In the genomic region with DNA sequence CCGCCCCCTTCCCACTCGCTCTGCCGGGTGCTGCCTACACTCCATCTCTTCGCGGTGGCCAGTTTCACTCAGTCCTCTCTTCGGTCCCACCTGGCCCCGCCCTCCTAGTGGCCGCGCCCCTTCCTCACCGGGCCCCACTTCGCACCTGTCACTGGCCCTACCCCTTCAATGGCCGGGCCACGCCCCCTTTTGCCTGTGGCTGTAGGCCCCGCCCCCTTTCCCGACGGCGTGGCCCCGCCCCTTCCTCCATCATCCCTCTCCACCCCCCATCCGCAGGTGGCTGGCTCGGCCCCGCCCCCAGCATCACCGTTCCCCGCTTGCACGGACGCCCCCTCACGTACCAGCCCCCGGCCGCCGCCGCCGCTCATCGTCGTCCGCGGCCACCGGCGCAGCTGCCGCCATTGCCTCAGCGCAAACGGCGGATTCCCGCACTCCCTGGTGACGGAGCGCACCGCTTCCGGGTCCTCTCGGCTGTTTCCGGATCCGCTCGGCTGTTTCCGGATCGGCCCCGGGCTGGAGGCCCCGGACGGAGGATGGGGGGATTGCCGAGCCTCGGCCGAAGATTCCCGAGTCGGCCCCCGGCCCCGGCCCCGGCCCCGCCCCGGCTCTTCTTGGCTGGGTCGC, we compare ENCODE assay signal across 1 cellular context.
A peak's percentile ranks its signal among the peaks of the same experiment; 100 is the strongest.
TF ChIP-seq lines count a peak whose summit lies in the region.

TSS of gene RABEP2 (minus strand) at position 477 of the 624 bp plus-strand sequence. CDS start at position 402, 75 bp downstream.

TF ChIP-seq in HEK293, 187 proteins besides CTCF, POLR2A, EP300 and RAD21 (continued from another document and continues in another):
- TF ChIP-seq ZNF362 (tag by site-specific recombination; IDR thresholded peaks at IDR 0.05) (no peak), ZNF776 (tag by site-specific recombination; IDR thresholded peaks at IDR 0.05; ENCODE audit: borderline replicate concordance) (no peak), ZNF324 (tag by site-specific recombination; IDR thresholded peaks at IDR 0.05) (no peak), ZSCAN16 (tag by site-specific recombination; IDR thresholded peaks at IDR 0.05) (no peak), ZNF549 (tag by site-specific recombination; IDR thresholded peaks at IDR 0.05) (no peak), GFI1B (tag by site-specific recombination; IDR thresholded peaks at IDR 0.05) (no peak), ZNF692 (tag by site-specific recombination; IDR thresholded peaks at IDR 0.05) (peak; percentile 92), HOXD13 (CRISPR knock-in tag; IDR thresholded peaks at IDR 0.05; ENCODE audit: borderline replicate concordance) (no peak), ZNF214 (tag by site-specific recombination; IDR thresholded peaks at IDR 0.05; ENCODE audit: borderline replicate concordance) (no peak), ZNF521 (tag by site-specific recombination; IDR thresholded peaks at IDR 0.05) (no peak), ZNF623 (tag by site-specific recombination; IDR thresholded peaks at IDR 0.05) (no peak), BCL6B (tag by site-specific recombination; IDR thresholded peaks at IDR 0.05) (no peak), HOXC10 (CRISPR knock-in tag; IDR thresholded peaks at IDR 0.05) (no peak), ZNF530 (tag by site-specific recombination; IDR thresholded peaks at IDR 0.05; ENCODE audit: low read depth) (no peak), KLF7 (tag by site-specific recombination; IDR thresholded peaks at IDR 0.05; ENCODE audit: borderline replicate concordance) (no peak), PATZ1 (tag by site-specific recombination; IDR thresholded peaks at IDR 0.05) (peak; percentile 47), ZNF629 (tag by site-specific recombination; IDR thresholded peaks at IDR 0.05) (no peak), ZNF16 (tag by site-specific recombination; IDR thresholded peaks at IDR 0.05; ENCODE audit: low read depth) (no peak), ZNF274 (IDR thresholded peaks at IDR 0.05; ENCODE audit: low read length) (no peak), ZNF274 (tag by site-specific recombination; IDR thresholded peaks at IDR 0.05; ENCODE audit: borderline replicate concordance) (no peak), ZNF830 (tag by site-specific recombination; IDR thresholded peaks at IDR 0.05; ENCODE audit: low read depth) (no peak), ZNF366 (tag by site-specific recombination; conservative IDR thresholded peaks at IDR 0.05) (no peak; the same call in 1 of the 2 replicates), WT1 (tag by site-specific recombination; IDR thresholded peaks at IDR 0.05) (no peak), ZNF76 (tag by site-specific recombination; IDR thresholded peaks at IDR 0.05; ENCODE audit: borderline replicate concordance, low read depth) (no peak; the same call in 1 of the 2 replicates), KLF8 (tag by site-specific recombination; IDR thresholded peaks at IDR 0.05) (peak; percentile 96), AEBP2 (tag by site-specific recombination; IDR thresholded peaks at IDR 0.05; ENCODE audit: borderline replicate concordance) (no peak), TCF7L2 (IDR thresholded peaks at IDR 0.05; ENCODE audit: borderline replicate concordance, low read depth, low read length) (no peak), KLF10 (tag by site-specific recombination; IDR thresholded peaks at IDR 0.05) (peak; percentile 84), SCRT2 (tag by site-specific recombination; IDR thresholded peaks at IDR 0.05) (peak; percentile 95), YY1 (tag by site-specific recombination; IDR thresholded peaks at IDR 0.05) (peak; percentile 69), ZSCAN23 (tag by site-specific recombination; IDR thresholded peaks at IDR 0.05) (no peak), ZNF248 (tag by site-specific recombination; IDR thresholded peaks at IDR 0.05) (no peak), ZNF548 (tag by site-specific recombination; IDR thresholded peaks at IDR 0.05) (no peak), REPIN1 (tag by site-specific recombination; IDR thresholded peaks at IDR 0.05; ENCODE audit: low read depth) (no peak), ZNF596 (tag by site-specific recombination; IDR thresholded peaks at IDR 0.05) (no peak), SP2 (tag by site-specific recombination; IDR thresholded peaks at IDR 0.05) (peak; percentile 90), ZNF391 (tag by site-specific recombination; IDR thresholded peaks at IDR 0.05; ENCODE audit: borderline replicate concordance, low read depth) (no peak), ZBTB44 (tag by site-specific recombination; IDR thresholded peaks at IDR 0.05) (no peak), KLF9 (tag by site-specific recombination; IDR thresholded peaks at IDR 0.05; ENCODE audit: low read depth) (peak; percentile 100), ZNF37A (tag by site-specific recombination; IDR thresholded peaks at IDR 0.05) (no peak), ZNF558 (tag by site-specific recombination; IDR thresholded peaks at IDR 0.05) (no peak)
- TF ChIP-seq, protein P1, sequence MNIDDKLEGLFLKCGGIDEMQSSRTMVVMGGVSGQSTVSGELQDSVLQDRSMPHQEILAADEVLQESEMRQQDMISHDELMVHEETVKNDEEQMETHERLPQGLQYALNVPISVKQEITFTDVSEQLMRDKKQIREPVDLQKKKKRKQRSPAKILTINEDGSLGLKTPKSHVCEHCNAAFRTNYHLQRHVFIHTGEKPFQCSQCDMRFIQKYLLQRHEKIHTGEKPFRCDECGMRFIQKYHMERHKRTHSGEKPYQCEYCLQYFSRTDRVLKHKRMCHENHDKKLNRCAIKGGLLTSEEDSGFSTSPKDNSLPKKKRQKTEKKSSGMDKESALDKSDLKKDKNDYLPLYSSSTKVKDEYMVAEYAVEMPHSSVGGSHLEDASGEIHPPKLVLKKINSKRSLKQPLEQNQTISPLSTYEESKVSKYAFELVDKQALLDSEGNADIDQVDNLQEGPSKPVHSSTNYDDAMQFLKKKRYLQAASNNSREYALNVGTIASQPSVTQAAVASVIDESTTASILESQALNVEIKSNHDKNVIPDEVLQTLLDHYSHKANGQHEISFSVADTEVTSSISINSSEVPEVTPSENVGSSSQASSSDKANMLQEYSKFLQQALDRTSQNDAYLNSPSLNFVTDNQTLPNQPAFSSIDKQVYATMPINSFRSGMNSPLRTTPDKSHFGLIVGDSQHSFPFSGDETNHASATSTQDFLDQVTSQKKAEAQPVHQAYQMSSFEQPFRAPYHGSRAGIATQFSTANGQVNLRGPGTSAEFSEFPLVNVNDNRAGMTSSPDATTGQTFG (tag by site-specific recombination; IDR thresholded peaks at IDR 0.05; ENCODE audit: borderline replicate concordance) = no peak
- TF ChIP-seq, protein P2, sequence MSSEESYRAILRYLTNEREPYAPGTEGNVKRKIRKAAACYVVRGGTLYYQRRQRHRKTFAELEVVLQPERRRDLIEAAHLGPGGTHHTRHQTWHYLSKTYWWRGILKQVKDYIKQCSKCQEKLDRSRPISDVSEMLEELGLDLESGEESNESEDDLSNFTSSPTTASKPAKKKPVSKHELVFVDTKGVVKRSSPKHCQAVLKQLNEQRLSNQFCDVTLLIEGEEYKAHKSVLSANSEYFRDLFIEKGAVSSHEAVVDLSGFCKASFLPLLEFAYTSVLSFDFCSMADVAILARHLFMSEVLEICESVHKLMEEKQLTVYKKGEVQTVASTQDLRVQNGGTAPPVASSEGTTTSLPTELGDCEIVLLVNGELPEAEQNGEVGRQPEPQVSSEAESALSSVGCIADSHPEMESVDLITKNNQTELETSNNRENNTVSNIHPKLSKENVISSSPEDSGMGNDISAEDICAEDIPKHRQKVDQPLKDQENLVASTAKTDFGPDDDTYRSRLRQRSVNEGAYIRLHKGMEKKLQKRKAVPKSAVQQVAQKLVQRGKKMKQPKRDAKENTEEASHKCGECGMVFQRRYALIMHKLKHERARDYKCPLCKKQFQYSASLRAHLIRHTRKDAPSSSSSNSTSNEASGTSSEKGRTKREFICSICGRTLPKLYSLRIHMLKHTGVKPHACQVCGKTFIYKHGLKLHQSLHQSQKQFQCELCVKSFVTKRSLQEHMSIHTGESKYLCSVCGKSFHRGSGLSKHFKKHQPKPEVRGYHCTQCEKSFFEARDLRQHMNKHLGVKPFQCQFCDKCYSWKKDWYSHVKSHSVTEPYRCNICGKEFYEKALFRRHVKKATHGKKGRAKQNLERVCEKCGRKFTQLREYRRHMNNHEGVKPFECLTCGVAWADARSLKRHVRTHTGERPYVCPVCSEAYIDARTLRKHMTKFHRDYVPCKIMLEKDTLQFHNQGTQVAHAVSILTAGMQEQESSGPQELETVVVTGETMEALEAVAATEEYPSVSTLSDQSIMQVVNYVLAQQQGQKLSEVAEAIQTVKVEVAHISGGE (tag by site-specific recombination; conservative IDR thresholded peaks at IDR 0.05; ENCODE audit: low read depth) = no peak
